ENCODE assay signal across 26 cellular contexts in genomic region chr1:3535732-3536131, GRCh38.
A peak's percentile ranks its signal among the peaks of the same experiment; 100 is the strongest.
DNase-seq lines count a peak whose midpoint lies in the region; ATAC-seq, FAIRE-seq and TF ChIP-seq lines count a peak whose summit lies in the region.
"Had no signal": no experiment of that assay in that cellular context is flagged by ENCODE, and none has a peak within 500 bp of the region (broad histone marks: within the 10 kb centered on the region; RNA-seq: fewer than 3 reads in every experiment).

No MANE protein-coding gene starts in this region.

- TF ChIP-seq EP300 in HepG2 (IDR thresholded peaks at IDR 0.05; ENCODE audit: low read depth in 2 of 2, low read length in 2 of 2), result no peak
- no peak for TF ChIP-seq EP300 in HepG2 (CRISPR knock-in tag; IDR thresholded peaks at IDR 0.05; ENCODE audit: borderline replicate concordance)

- H2BK120ac ChIP-seq in IMR-90 (ENCODE audit: low read depth, low read length), result no peak overlapping the region
- H2BK120ac ChIP-seq in trophoblast cell (ENCODE audit: insufficient read depth, low read length, poor library complexity), result no peak overlapping the region

- H3K4me2 ChIP-seq in HepG2 (ENCODE audit: low read depth, low read length) (no peak overlapping the region), IMR-90 (ENCODE audit: low read depth, low read length) (no peak overlapping the region), neural progenitor cell (no peak overlapping the region), trophoblast cell (ENCODE audit: low read length) (no peak overlapping the region)
- H3K4me2 ChIP-seq: A549 had no signal

- H2AFZ ChIP-seq in HepG2 (ENCODE audit: low read length), result no peak overlapping the region
- peak overlapping the region; percentile 2 for H2AFZ ChIP-seq in IMR-90 (replicated peaks; ENCODE audit: low read length, poor library complexity)
- no peak overlapping the region for H2AFZ ChIP-seq in neural progenitor cell (replicated peaks)
- no peak overlapping the region for H2AFZ ChIP-seq in trophoblast cell (ENCODE audit: insufficient read depth, low read length, poor library complexity)

- H3K4me3 Mint-ChIP-seq in neural progenitor cell (no peak overlapping the region), nephron progenitor cell (no peak overlapping the region)
- H3K4me3 Mint-ChIP-seq: B cell; CD4-positive, alpha-beta memory T cell; CD4-positive, CD25-positive, alpha-beta regulatory T cell; CD8-positive, alpha-beta memory T cell had no signal

- in situ Hi-C loops in HepG2 (cut with HindIII; ENCODE audit: extremely low pct_ligation_motif_present, low pct_unique_long_range_greater_than_20kb), result no loop called here
- in situ Hi-C loops in IMR-90 (cut with MboI; ENCODE audit: low sequenced_read_pairs), result no loop called here

- peaks cover 17% of the 10 kb centered on the region; the same call in 1 of the 2 replicates for H4K20me1 ChIP-seq in HepG2 (ENCODE audit: insufficient read depth, low read length)
- no peaks in the 10 kb centered on the region for H4K20me1 ChIP-seq in IMR-90 (ENCODE audit: insufficient read depth, low read length)
- peaks cover 41% of the 10 kb centered on the region for H4K20me1 ChIP-seq in neural progenitor cell (ENCODE audit: low read depth)

- H3K4me1 ChIP-seq in HepG2 (ENCODE audit: insufficient read depth, low read length) (peaks cover 1% of the 10 kb centered on the region), right lobe of liver (peaks cover 0 to 4% (median 0%) of the 10 kb centered on the region in 4 donors), IMR-90 (ENCODE audit: control insufficient read depth, insufficient read depth, low read length) (no peaks in the 10 kb centered on the region), neural progenitor cell (peaks cover 9% of the 10 kb centered on the region), trophoblast cell (ENCODE audit: control insufficient read depth in 1 of 2, insufficient read depth in 2 of 2, low read length in 2 of 2) (peaks cover 13 to 16% of the 10 kb centered on the region in 2 experiments)
- H3K4me1 ChIP-seq: A549 had no signal

- H3K9me3 ChIP-seq in HepG2 (ENCODE audit: low read length) (no peaks in the 10 kb centered on the region), right lobe of liver (no peaks in the 10 kb centered on the region), IMR-90 (ENCODE audit: control insufficient read depth, insufficient read depth, low read length) (no peaks in the 10 kb centered on the region; the same call in 1 of the 2 replicates), neural progenitor cell (ENCODE audit: low read depth) (no peaks in the 10 kb centered on the region), trophoblast cell (ENCODE audit: insufficient read depth, low read depth, low read length) (peaks cover 3% of the 10 kb centered on the region)
- H3K9me3 ChIP-seq: A549 had no signal

- no peak for DNase-seq in HepG2 (ENCODE audit: low spot score)
- DNase-seq in right lobe of liver, result no peak
- no peak for DNase-seq in IMR-90
- no peak for DNase-seq in neural progenitor cell (ENCODE audit: low spot score)
- no peak for DNase-seq in trophoblast cell
- no peak for DNase-seq in stimulated activated CD4-positive, alpha-beta T cell treated with anti-CD3 and anti-CD28 coated beads, Interleukin-1b, Interleukin-23, amount 100 ng/mL, for 48 hours
- DNase-seq in nephron progenitor cell, result no peak
- DNase-seq in germinal center (ENCODE audit: low spot score), result no peak
- DNase-seq: AML-193; CD4-positive, alpha-beta memory T cell; CD4-positive, CD25-positive, alpha-beta regulatory T cell; CD8-positive, alpha-beta memory T cell; COR-L47; DMS 273 treated with DMSO at 0.1 percent for 48 hours; DMS153; DMS79; DND-41; EL; GDM1 had no signal

- H3K18ac ChIP-seq in IMR-90 (ENCODE audit: low read depth, low read length) (no peak overlapping the region), trophoblast cell (ENCODE audit: low read length) (no peak overlapping the region)

- H3K27me3 Mint-ChIP-seq in neural progenitor cell (ENCODE audit: insufficient read depth, low read depth) (peaks cover 8% of the 10 kb centered on the region), nephron progenitor cell (ENCODE audit: low read depth, poor library complexity) (peaks cover 8% of the 10 kb centered on the region)
- H3K27me3 Mint-ChIP-seq: B cell; CD4-positive, alpha-beta memory T cell; CD4-positive, CD25-positive, alpha-beta regulatory T cell had no signal

- CTCF ChIA-PET in HepG2 (lab: Yijun Ruan, JAX; ENCODE audit: low intra/inter-chr PET ratio, low total read pairs) (no interaction called here), IMR-90 (lab: Yijun Ruan, JAX) (no interaction called here)

- TF ChIP-seq CTCF in HepG2 (CRISPR knock-in tag; IDR thresholded peaks at IDR 0.05) (no peak), right lobe of liver (IDR thresholded peaks at IDR 0.05) (no peak), IMR-90 (conservative IDR thresholded peaks at IDR 0.05; ENCODE audit: low read depth, low read length) (no peak), neural progenitor cell (IDR thresholded peaks at IDR 0.05) (no peak), nephron progenitor cell (IDR thresholded peaks at IDR 0.05) (no peak)

- ATAC-seq in HepG2 (no peak), right lobe of liver (no peak), IMR-90 (ENCODE audit: low read depth) (no peak)
- ATAC-seq: A549, GM12878 had no signal

- H3K4me3 ChIP-seq in HepG2 (replicated peaks in 1 of 3; ENCODE audit: insufficient read depth in 1 of 3, low read depth in 2 of 3, low read length in 3 of 3) (no peak overlapping the region), right lobe of liver (no peak overlapping the region), IMR-90 (ENCODE audit: insufficient read depth, low read depth, low read length) (no peak overlapping the region), neural progenitor cell (no peak overlapping the region), trophoblast cell (ENCODE audit: low read depth, low read length) (no peak overlapping the region)
- H3K4me3 ChIP-seq: A549, GM12878 had no signal

- H3K36me3 ChIP-seq in HepG2 (replicated peaks in 1 of 2; ENCODE audit: control insufficient read depth in 1 of 2, insufficient read depth in 2 of 2, low read length in 2 of 2), result no peaks in the 10 kb centered on the region
- H3K36me3 ChIP-seq in right lobe of liver, result no peaks in the 10 kb centered on the region
- no peaks in the 10 kb centered on the region for H3K36me3 ChIP-seq in IMR-90 (ENCODE audit: control insufficient read depth, insufficient read depth, low read length)
- no peaks in the 10 kb centered on the region for H3K36me3 ChIP-seq in neural progenitor cell
- no peaks in the 10 kb centered on the region for H3K36me3 ChIP-seq in trophoblast cell (ENCODE audit: control insufficient read depth in 1 of 2, insufficient read depth in 2 of 2, low read length in 2 of 2)

- H3K4ac ChIP-seq in IMR-90 (ENCODE audit: low read depth, low read length) (no peak overlapping the region), trophoblast cell (ENCODE audit: low read depth, low read length) (no peak overlapping the region)

- H2BK20ac ChIP-seq in IMR-90 (ENCODE audit: low read depth, low read length), result no peak overlapping the region

- no peak overlapping the region for H4K91ac ChIP-seq in IMR-90 (ENCODE audit: insufficient read depth, low read depth, low read length)
- peak overlapping the region; percentile 55 for H4K91ac ChIP-seq in trophoblast cell (ENCODE audit: low read depth, low read length)

- no peak overlapping the region for H4K8ac ChIP-seq in IMR-90 (ENCODE audit: low read depth in 2 of 2, low read length in 2 of 2)
- no peak overlapping the region for H4K8ac ChIP-seq in trophoblast cell (ENCODE audit: low read depth, low read length)

- no peak overlapping the region for H2BK12ac ChIP-seq in trophoblast cell (ENCODE audit: low read length)

- POLR2A ChIA-PET in HepG2 (lab: Yijun Ruan, JAX), result no interaction called here
- POLR2A ChIA-PET in IMR-90 (lab: Charles Lee; ENCODE audit: unreplicated experiment), result no interaction called here

- H3K79me2 ChIP-seq in HepG2 (ENCODE audit: insufficient read depth, low read length) (no peaks in the 10 kb centered on the region), neural progenitor cell (ENCODE audit: low read depth) (no peaks in the 10 kb centered on the region), trophoblast cell (ENCODE audit: control insufficient read depth, insufficient read depth, low read length, poor library complexity) (peaks cover 3% of the 10 kb centered on the region)

- no peak overlapping the region for H2AK5ac ChIP-seq in IMR-90 (ENCODE audit: low read depth, low read length)
- H2AK5ac ChIP-seq in trophoblast cell (ENCODE audit: low read length), result no peak overlapping the region

- H3K27ac Mint-ChIP-seq in neural progenitor cell (peak overlapping the region; percentile 74), nephron progenitor cell (no peak overlapping the region)
- H3K27ac Mint-ChIP-seq: B cell; CD4-positive, CD25-positive, alpha-beta regulatory T cell had no signal

- no peak overlapping the region for H3K9ac ChIP-seq in HepG2 (ENCODE audit: insufficient read depth, low read depth, low read length)
- H3K9ac ChIP-seq in IMR-90 (ENCODE audit: low read depth, low read length), result no peak overlapping the region
- no peak overlapping the region for H3K9ac ChIP-seq in neural progenitor cell
- no peak overlapping the region for H3K9ac ChIP-seq in trophoblast cell (ENCODE audit: low read length)

- no peak overlapping the region for H3K14ac ChIP-seq in IMR-90 (replicated peaks; ENCODE audit: low read depth, low read length)
- H3K14ac ChIP-seq in trophoblast cell (ENCODE audit: low read length), result no peak overlapping the region

- H3K9me1 ChIP-seq in IMR-90 (ENCODE audit: insufficient read depth, low read length), result peaks cover 2% of the 10 kb centered on the region; the same call in 1 of the 2 replicates

- H3K23ac ChIP-seq in IMR-90 (ENCODE audit: low read depth, low read length) (no peak overlapping the region), trophoblast cell (ENCODE audit: low read length) (no peak overlapping the region)

- FAIRE-seq in HepG2 (lab: Jason Lieb, UNC), result no peak
- FAIRE-seq: A549, GM12878, GM12892, GM18507 had no signal

- peaks cover 15% of the 10 kb centered on the region for H3K4me1 Mint-ChIP-seq in neural progenitor cell
- peaks cover 38% of the 10 kb centered on the region for H3K4me1 Mint-ChIP-seq in nephron progenitor cell

- H2AK9ac ChIP-seq in IMR-90 (replicated peaks; ENCODE audit: low read depth, low read length, poor library complexity), result no peak overlapping the region

- dilution Hi-C loops in IMR-90 (cut with HindIII; ENCODE audit: low sequenced_read_pairs, unreplicated experiment), result no loop called here

- no peak overlapping the region for H4K12ac ChIP-seq in trophoblast cell (ENCODE audit: low read depth, low read length)

- H3K27me3 ChIP-seq in HepG2 (ENCODE audit: control insufficient read depth in 1 of 2, insufficient read depth in 2 of 2, low read length in 2 of 2), result peaks cover 10 to 61% of the 10 kb centered on the region in 2 experiments; a peak in 3 of 5 replicates
- no peaks in the 10 kb centered on the region for H3K27me3 ChIP-seq in right lobe of liver
- no peaks in the 10 kb centered on the region for H3K27me3 ChIP-seq in IMR-90 (ENCODE audit: control insufficient read depth, insufficient read depth, low read length)
- H3K27me3 ChIP-seq in neural progenitor cell, result peaks cover 8% of the 10 kb centered on the region
- no peaks in the 10 kb centered on the region for H3K27me3 ChIP-seq in trophoblast cell (ENCODE audit: insufficient read depth, low read length)

- H3K9me3 Mint-ChIP-seq in neural progenitor cell (no peaks in the 10 kb centered on the region), nephron progenitor cell (no peaks in the 10 kb centered on the region)
- H3K9me3 Mint-ChIP-seq: CD4-positive, alpha-beta memory T cell; CD4-positive, CD25-positive, alpha-beta regulatory T cell; CD8-positive, alpha-beta memory T cell had no signal

- no peaks in the 10 kb centered on the region; a peak in 1 of 4 replicates for H3K79me1 ChIP-seq in IMR-90 (ENCODE audit: low read depth in 1 of 2, low read length in 2 of 2)
- peaks cover 3% of the 10 kb centered on the region for H3K79me1 ChIP-seq in trophoblast cell (ENCODE audit: low read length)

- no peaks in the 10 kb centered on the region for H3K36me3 Mint-ChIP-seq in neural progenitor cell
- H3K36me3 Mint-ChIP-seq in nephron progenitor cell (ENCODE audit: low read depth), result no peaks in the 10 kb centered on the region
- H3K36me3 Mint-ChIP-seq: CD4-positive, alpha-beta memory T cell; CD4-positive, CD25-positive, alpha-beta regulatory T cell; CD8-positive, alpha-beta memory T cell had no signal

- no peak overlapping the region for H3K56ac ChIP-seq in IMR-90 (ENCODE audit: extremely low read depth, insufficient read depth, low read length)

- BruUV-seq in HepG2 (replicated peaks; lab: Mats Ljungman, UMichigan) (no TSS peak), IMR-90 (replicated peaks; lab: Mats Ljungman, UMichigan) (no TSS peak)

- no peak overlapping the region for H4K5ac ChIP-seq in IMR-90 (ENCODE audit: low read depth, low read length)

- no peak overlapping the region for H3K27ac ChIP-seq in HepG2 (ENCODE audit: extremely low read length, insufficient read depth, low read length)
- no peak overlapping the region for H3K27ac ChIP-seq in right lobe of liver
- H3K27ac ChIP-seq in IMR-90 (ENCODE audit: insufficient read depth, low read length), result no peak overlapping the region
- H3K27ac ChIP-seq in neural progenitor cell, result no peak overlapping the region
- no peak overlapping the region for H3K27ac ChIP-seq in trophoblast cell (ENCODE audit: low read depth, low read length)
- H3K27ac ChIP-seq: 22Rv1, A549, C4-2B had no signal

- H3F3A ChIP-seq in neural progenitor cell (ENCODE audit: low read depth), result peaks cover 7% of the 10 kb centered on the region

- intact Hi-C loops in HepG2 (cut with micrococcal nuclease; ENCODE audit: unreplicated experiment), result no loop called here
- intact Hi-C loops in right lobe of liver (cut with DNase I), result no loop called here
- intact Hi-C loops in IMR-90 (cut with micrococcal nuclease), result no loop called here

- TF ChIP-seq RAD21 in HepG2 (CRISPR knock-in tag; IDR thresholded peaks at IDR 0.05) (no peak), IMR-90 (IDR thresholded peaks at IDR 0.05; ENCODE audit: low read length) (no peak)

- 37% methylated on average over 3 of the region's 12 CpGs for WGBS in HepG2 (ENCODE audit: low lambda C conversion rate)
- no CpG with 5 or more reads among the region's 12 CpGs for WGBS in right lobe of liver (ENCODE audit: insufficient coverage, low coverage, low lambda C conversion rate, missing lambda C conversion rate)
- 76% methylated on average over 5 of the region's 12 CpGs; no CpG with 5 or more reads in 1 of the 2 experiments for WGBS in IMR-90 (ENCODE audit: extremely low coverage in 2 of 2, insufficient read length in 1 of 2), 2 experiments
- WGBS in trophoblast cell (ENCODE audit: extremely low coverage, insufficient coverage, insufficient read length), result no CpG with 5 or more reads among the region's 12 CpGs

- TF ChIP-seq POLR2A in HepG2 (IDR thresholded peaks at IDR 0.05; ENCODE audit: insufficient read depth in 1 of 2, low read depth in 2 of 2, low read length in 2 of 2) (no peak), right lobe of liver (IDR thresholded peaks at IDR 0.05) (no peak), IMR-90 (IDR thresholded peaks at IDR 0.05; ENCODE audit: low read depth, low read length) (no peak)

- H2BK5ac ChIP-seq in IMR-90 (ENCODE audit: low read depth, low read length, poor library complexity, severe bottlenecking), result no peak overlapping the region
- H2BK5ac ChIP-seq in trophoblast cell (ENCODE audit: low read depth, low read length, poor library complexity), result no peak overlapping the region

- no peak overlapping the region for H2BK15ac ChIP-seq in IMR-90 (ENCODE audit: low read depth, low read length)
